Comparison of ENCODE assay signal across 8 cellular contexts in the genomic region with DNA sequence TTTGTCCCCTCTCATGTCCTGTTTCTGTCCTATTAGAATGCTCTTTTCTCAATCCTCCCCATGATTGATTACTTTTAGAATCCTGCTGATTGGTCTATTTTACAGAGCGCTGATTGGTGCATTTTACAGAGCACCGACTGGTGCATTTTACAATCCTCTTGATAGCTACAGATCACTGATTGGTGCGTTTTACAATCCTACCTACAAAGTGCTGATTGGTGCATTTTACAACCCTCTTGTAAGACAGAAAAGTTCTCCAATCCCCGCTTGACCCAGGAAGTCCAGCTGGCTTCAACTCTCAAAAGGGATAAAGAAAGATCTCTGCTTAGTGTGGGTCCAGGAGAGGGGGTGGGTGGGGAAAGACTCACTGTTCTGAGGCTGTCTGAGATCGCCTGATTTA.
"Had no signal": no experiment of that assay in that cellular context is flagged by ENCODE, and none has a peak within 500 bp of the region (broad histone marks: within the 10 kb centered on the region; RNA-seq: fewer than 3 reads in every experiment).

No MANE protein-coding gene starts in this region.

- H3K36me3 ChIP-seq: HAP-1 had no signal

- H3K4me3 ChIP-seq: GM23248, HAP-1 had no signal

- H2AFZ ChIP-seq: GM23248 had no signal

- DNase-seq: GM23248, GOT3, H7, HFFc6, KG1 had no signal

- H3K4me1 ChIP-seq: HAP-1 had no signal

- H3K9ac ChIP-seq: GM23248 had no signal

- ATAC-seq: HCT116 had no signal

- H3K27ac ChIP-seq: GM23248, HL-60 had no signal
